Comparison of ENCODE assay signal across 2 cellular contexts in the genomic region with DNA sequence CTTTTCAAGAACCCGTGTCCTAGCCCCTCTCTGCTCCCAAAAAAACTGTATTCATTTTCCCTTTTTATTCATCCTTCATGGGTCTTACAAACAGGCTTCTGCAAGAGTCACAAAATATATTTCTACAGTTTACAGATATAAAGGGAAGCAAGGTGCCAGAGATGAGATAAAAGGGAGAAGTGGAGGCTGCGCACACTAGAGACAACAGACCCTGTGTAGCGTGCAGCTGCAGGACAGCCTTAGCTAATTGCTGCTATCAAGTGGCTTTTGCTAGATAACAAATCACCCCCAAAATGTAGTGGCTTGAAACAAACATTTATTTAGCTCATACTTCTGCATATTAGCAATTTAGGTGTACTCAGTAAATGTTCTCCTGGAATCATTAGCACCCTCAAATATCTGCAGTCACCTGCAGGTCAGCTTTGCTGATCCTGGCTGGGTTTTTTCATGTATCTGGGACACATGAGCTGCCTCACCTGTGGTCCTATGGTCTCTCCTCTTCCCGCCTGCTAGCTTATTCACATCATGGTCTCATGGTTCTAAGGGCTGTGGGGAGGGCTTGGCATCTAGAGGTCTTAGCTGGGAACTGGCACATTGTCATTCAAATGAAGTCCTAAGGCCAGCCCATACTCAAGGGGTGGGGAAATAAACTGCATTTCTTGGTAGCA.
TF ChIP-seq lines count a peak whose summit lies in the region.

No MANE protein-coding gene starts in this region.

TF ChIP-seq in GM23338, 12 proteins besides CTCF, POLR2A, EP300 and RAD21 (continues in another document):
- TF ChIP-seq POLR2AphosphoS5 (IDR thresholded peaks at IDR 0.05; ENCODE audit: low read depth) (no peak), STAT1 (IDR thresholded peaks at IDR 0.05; ENCODE audit: unreplicated experiment) (no peak), CREB1 (CRISPR knock-in tag; IDR thresholded peaks at IDR 0.05; ENCODE audit: low read depth) (no peak), ZNF331 (CRISPR knock-in tag; IDR thresholded peaks at IDR 0.05; ENCODE audit: low read depth) (no peak), EZH2phosphoT487 (IDR thresholded peaks at IDR 0.05; ENCODE audit: unreplicated experiment) (no peak), ZNF114 (CRISPR knock-in tag; IDR thresholded peaks at IDR 0.05) (no peak), JUNB (IDR thresholded peaks at IDR 0.05; ENCODE audit: unreplicated experiment) (no peak)
- TF ChIP-seq, protein P1, sequence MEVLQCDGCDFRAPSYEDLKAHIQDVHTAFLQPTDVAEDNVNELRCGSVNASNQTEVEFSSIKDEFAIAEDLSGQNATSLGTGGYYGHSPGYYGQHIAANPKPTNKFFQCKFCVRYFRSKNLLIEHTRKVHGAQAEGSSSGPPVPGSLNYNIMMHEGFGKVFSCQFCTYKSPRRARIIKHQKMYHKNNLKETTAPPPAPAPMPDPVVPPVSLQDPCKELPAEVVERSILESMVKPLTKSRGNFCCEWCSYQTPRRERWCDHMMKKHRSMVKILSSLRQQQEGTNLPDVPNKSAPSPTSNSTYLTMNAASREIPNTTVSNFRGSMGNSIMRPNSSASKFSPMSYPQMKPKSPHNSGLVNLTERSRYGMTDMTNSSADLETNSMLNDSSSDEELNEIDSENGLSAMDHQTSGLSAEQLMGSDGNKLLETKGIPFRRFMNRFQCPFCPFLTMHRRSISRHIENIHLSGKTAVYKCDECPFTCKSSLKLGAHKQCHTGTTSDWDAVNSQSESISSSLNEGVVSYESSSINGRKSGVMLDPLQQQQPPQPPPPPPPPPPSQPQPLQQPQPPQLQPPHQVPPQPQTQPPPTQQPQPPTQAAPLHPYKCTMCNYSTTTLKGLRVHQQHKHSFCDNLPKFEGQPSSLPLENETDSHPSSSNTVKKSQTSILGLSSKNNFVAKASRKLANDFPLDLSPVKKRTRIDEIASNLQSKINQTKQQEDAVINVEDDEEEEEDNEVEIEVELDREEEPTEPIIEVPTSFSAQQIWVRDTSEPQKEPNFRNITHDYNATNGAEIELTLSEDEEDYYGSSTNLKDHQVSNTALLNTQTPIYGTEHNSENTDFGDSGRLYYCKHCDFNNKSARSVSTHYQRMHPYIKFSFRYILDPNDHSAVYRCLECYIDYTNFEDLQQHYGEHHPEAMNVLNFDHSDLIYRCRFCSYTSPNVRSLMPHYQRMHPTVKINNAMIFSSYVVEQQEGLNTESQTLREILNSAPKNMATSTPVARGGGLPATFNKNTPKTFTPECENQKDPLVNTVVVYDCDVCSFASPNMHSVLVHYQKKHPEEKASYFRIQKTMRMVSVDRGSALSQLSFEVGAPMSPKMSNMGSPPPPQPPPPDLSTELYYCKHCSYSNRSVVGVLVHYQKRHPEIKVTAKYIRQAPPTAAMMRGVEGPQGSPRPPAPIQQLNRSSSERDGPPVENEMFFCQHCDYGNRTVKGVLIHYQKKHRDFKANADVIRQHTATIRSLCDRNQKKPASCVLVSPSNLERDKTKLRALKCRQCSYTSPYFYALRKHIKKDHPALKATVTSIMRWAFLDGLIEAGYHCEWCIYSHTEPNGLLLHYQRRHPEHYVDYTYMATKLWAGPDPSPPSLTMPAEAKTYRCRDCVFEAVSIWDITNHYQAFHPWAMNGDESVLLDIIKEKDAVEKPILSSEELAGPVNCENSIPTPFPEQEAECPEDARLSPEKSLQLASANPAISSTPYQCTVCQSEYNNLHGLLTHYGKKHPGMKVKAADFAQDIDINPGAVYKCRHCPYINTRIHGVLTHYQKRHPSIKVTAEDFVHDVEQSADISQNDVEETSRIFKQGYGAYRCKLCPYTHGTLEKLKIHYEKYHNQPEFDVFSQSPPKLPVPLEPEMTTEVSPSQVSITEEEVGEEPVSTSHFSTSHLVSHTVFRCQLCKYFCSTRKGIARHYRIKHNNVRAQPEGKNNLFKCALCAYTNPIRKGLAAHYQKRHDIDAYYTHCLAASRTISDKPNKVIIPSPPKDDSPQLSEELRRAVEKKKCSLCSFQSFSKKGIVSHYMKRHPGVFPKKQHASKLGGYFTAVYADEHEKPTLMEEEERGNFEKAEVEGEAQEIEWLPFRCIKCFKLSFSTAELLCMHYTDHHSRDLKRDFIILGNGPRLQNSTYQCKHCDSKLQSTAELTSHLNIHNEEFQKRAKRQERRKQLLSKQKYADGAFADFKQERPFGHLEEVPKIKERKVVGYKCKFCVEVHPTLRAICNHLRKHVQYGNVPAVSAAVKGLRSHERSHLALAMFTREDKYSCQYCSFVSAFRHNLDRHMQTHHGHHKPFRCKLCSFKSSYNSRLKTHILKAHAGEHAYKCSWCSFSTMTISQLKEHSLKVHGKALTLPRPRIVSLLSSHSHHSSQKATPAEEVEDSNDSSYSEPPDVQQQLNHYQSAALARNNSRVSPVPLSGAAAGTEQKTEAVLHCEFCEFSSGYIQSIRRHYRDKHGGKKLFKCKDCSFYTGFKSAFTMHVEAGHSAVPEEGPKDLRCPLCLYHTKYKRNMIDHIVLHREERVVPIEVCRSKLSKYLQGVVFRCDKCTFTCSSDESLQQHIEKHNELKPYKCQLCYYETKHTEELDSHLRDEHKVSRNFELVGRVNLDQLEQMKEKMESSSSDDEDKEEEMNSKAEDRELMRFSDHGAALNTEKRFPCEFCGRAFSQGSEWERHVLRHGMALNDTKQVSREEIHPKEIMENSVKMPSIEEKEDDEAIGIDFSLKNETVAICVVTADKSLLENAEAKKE (CRISPR knock-in tag; IDR thresholded peaks at IDR 0.05) = no peak
- TF ChIP-seq, protein P2, sequence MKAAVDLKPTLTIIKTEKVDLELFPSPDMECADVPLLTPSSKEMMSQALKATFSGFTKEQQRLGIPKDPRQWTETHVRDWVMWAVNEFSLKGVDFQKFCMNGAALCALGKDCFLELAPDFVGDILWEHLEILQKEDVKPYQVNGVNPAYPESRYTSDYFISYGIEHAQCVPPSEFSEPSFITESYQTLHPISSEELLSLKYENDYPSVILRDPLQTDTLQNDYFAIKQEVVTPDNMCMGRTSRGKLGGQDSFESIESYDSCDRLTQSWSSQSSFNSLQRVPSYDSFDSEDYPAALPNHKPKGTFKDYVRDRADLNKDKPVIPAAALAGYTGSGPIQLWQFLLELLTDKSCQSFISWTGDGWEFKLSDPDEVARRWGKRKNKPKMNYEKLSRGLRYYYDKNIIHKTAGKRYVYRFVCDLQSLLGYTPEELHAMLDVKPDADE (IDR thresholded peaks at IDR 0.05) = no peak

TF ChIP-seq in GM12878, 131 proteins besides CTCF, POLR2A, EP300 and RAD21:
- 0 out of 2 replicates have a peak, but pooled peaks have one; percentile 66 for TF ChIP-seq CBX5 (IDR thresholded peaks at IDR 0.05; ENCODE audit: low read depth)
- no peak for TF ChIP-seq NFXL1 (IDR thresholded peaks at IDR 0.05; ENCODE audit: borderline replicate concordance)
